Comparison of ENCODE assay signal across 16 cellular contexts in genomic region chr20:36028106-36028826, GRCh38. TPM values are rescaled to one million over a fixed set of nuclear protein-coding genes. Genes with fewer than 3 reads are reported as not detected.
A peak's percentile ranks its signal among the peaks of the same experiment; 100 is the strongest.
DNase-seq lines count a peak whose midpoint lies in the region; ATAC-seq, FAIRE-seq and TF ChIP-seq lines count a peak whose summit lies in the region.
"Had no signal": no experiment of that assay in that cellular context is flagged by ENCODE, and none has a peak within 500 bp of the region (broad histone marks: within the 10 kb centered on the region; RNA-seq: fewer than 3 reads in every experiment).

No MANE protein-coding gene starts in this region.

- H4K20me1 ChIP-seq in GM12878 (ENCODE audit: control insufficient read depth, insufficient read depth) = no peaks in the 10 kb centered on the region

- H3K9me3 ChIP-seq in GM12878 (replicated peaks; ENCODE audit: control insufficient read depth, insufficient read depth, low read length) = no peaks in the 10 kb centered on the region; the same call in 2 of the 3 replicates
- H3K9me3 ChIP-seq: BE2C, Caco-2, HAP-1 had no signal

- 0 out of 2 replicates have a peak, but pooled peaks cover 4% of the 10 kb centered on the region for H3K4me1 ChIP-seq in GM12878 (ENCODE audit: control insufficient read depth, insufficient read depth, low read length)
- H3K4me1 ChIP-seq: BE2C, Caco-2, HAP-1 had no signal

- intact Hi-C loops in GM12878 (cut with micrococcal nuclease; ENCODE audit: unreplicated experiment) = no loop called here

- FAIRE-seq in GM12878 (lab: Jason Lieb, UNC) = no peak
- FAIRE-seq: A204.1, D721Med, G401.6 had no signal

- no peak overlapping the region for H3K4me3 ChIP-seq in GM12878
- H3K4me3 ChIP-seq: HAP-1 had no signal

- in situ Hi-C loops in GM12878 (cut with MboI) = no loop called here

- H3K27me3 Mint-ChIP-seq in nephron (ENCODE audit: low read depth) = peaks cover 11% of the 10 kb centered on the region
- peaks cover 5% of the 10 kb centered on the region for H3K27me3 Mint-ChIP-seq in type B pancreatic cell
- H3K27me3 Mint-ChIP-seq in mesothelial cell of epicardium (ENCODE audit: low read depth) = peaks cover 4% of the 10 kb centered on the region
- H3K27me3 Mint-ChIP-seq: CD4-positive, alpha-beta T cell had no signal

- no peaks in the 10 kb centered on the region for H3K36me3 Mint-ChIP-seq in nephron (ENCODE audit: low read depth)
- H3K36me3 Mint-ChIP-seq in type B pancreatic cell = no peaks in the 10 kb centered on the region
- no peaks in the 10 kb centered on the region for H3K36me3 Mint-ChIP-seq in mesothelial cell of epicardium

- ATAC-seq in GM12878 = peak; percentile 78
- no peak for ATAC-seq in GM21515 (IDR thresholded peaks at IDR 0.05; ENCODE audit: unreplicated experiment)

- 44% methylated on average over 14 of the region's 14 CpGs for WGBS in GM12878 (ENCODE audit: insufficient coverage, insufficient replicate concordance, low lambda C conversion rate, missing lambda C conversion rate)

- no peak overlapping the region for H3K27ac ChIP-seq in GM12878 (ENCODE audit: control insufficient read depth, insufficient read depth)
- H3K27ac ChIP-seq: C4-2B had no signal

- TF ChIP-seq POLR2A in GM12878 (IDR thresholded peaks at IDR 0.05; ENCODE audit: low read depth, low read length) = no peak

- BruUV-seq in GM12878 (replicated peaks; lab: Mats Ljungman, UMichigan) = no TSS peak

- no peak for TF ChIP-seq EP300 in GM12878 (IDR thresholded peaks at IDR 0.05; ENCODE audit: borderline replicate concordance in 1 of 2, control insufficient read depth in 1 of 2, low read depth in 2 of 2, low read length in 2 of 2)

- no peaks in the 10 kb centered on the region for H3K79me2 ChIP-seq in GM12878 (ENCODE audit: control insufficient read depth, insufficient read depth, low read length)

- no peak overlapping the region for H2AFZ ChIP-seq in GM12878 (ENCODE audit: control insufficient read depth, low read depth, low read length)

- H3K36me3 ChIP-seq in GM12878 (ENCODE audit: control insufficient read depth in 2 of 2, insufficient read depth in 2 of 2, low read length in 1 of 2) = no peaks in the 10 kb centered on the region
- H3K36me3 ChIP-seq: BE2C, HAP-1 had no signal

- RAD21 ChIA-PET in GM12878 (lab: Charles Lee; ENCODE audit: unreplicated experiment) = interaction anchor here (0.6 to 1.3 kb wide), 2 partner anchors 13 to 110 kb away, joined by 3 read pairs; no protein-coding TSS in a partner anchor

- H3K27ac Mint-ChIP-seq in nephron (peak overlapping the region; percentile 59 to 77 (median 66)), type B pancreatic cell (peak overlapping the region; percentile 66), mesothelial cell of epicardium (no peak overlapping the region)
- H3K27ac Mint-ChIP-seq: CD4-positive, alpha-beta T cell had no signal

- TF ChIP-seq RAD21 in GM12878 (IDR thresholded peaks at IDR 0.05; ENCODE audit: insufficient read depth, low read depth, low read length) = no peak

- CTCF ChIA-PET in GM12878 (lab: Yijun Ruan, JAX) = interaction anchor here (1.8 kb wide), 1 partner anchor 35 kb away, joined by 7 read pairs; no protein-coding TSS in a partner anchor

- TF ChIP-seq CTCF in GM12878 (IDR thresholded peaks at IDR 0.05 in 2 of 3, conservative IDR thresholded peaks at IDR 0.05 in 1 of 3; ENCODE audit: control insufficient read depth in 2 of 3, extremely low read depth in 1 of 3, insufficient read depth in 1 of 3, low read depth in 3 of 3, low read length in 3 of 3) (no peak), nephron (IDR thresholded peaks at IDR 0.05; ENCODE audit: unreplicated experiment in 3 of 3) (no peak), type B pancreatic cell (conservative IDR thresholded peaks at IDR 0.05) (no peak), mesothelial cell of epicardium (IDR thresholded peaks at IDR 0.05; ENCODE audit: unreplicated experiment) (no peak)

- no peaks in the 10 kb centered on the region for H3K9me3 Mint-ChIP-seq in nephron
- H3K9me3 Mint-ChIP-seq in type B pancreatic cell = no peaks in the 10 kb centered on the region
- H3K9me3 Mint-ChIP-seq in mesothelial cell of epicardium = no peaks in the 10 kb centered on the region
- H3K9me3 Mint-ChIP-seq: CD4-positive, alpha-beta T cell had no signal

- SMC1A ChIA-PET in GM12878 (lab: Charles Lee; ENCODE audit: uncharacterized antibody, unreplicated experiment) = interaction anchor here (0.5 to 1.2 kb wide), 3 partner anchors 11 to 945 kb away, joined by 3 read pairs; no protein-coding TSS in a partner anchor

- H3K4me1 Mint-ChIP-seq in nephron (peaks cover 20% of the 10 kb centered on the region), type B pancreatic cell (ENCODE audit: unreplicated experiment) (no peaks in the 10 kb centered on the region), mesothelial cell of epicardium (no peaks in the 10 kb centered on the region)

- POLR2A ChIA-PET in GM12878 (lab: Charles Lee) = interaction anchor here (0.6 kb wide), 1 partner anchor 102 kb away, joined by 3 read pairs; no protein-coding TSS in a partner anchor

- no peak overlapping the region for H3K4me2 ChIP-seq in GM12878 (ENCODE audit: control insufficient read depth, insufficient read depth)

- H3K9ac ChIP-seq in GM12878 (ENCODE audit: control insufficient read depth, insufficient read depth, low read length) = no peak overlapping the region

- H3K4me3 Mint-ChIP-seq in nephron (no peak overlapping the region), type B pancreatic cell (no peak overlapping the region), mesothelial cell of epicardium (no peak overlapping the region)
- H3K4me3 Mint-ChIP-seq: CD4-positive, alpha-beta T cell had no signal

- DNase-seq in HK-2 (ENCODE audit: unreplicated experiment) (peak; percentile 34), GM12878 (ENCODE audit: low read depth, low spot score) (no peak), type B pancreatic cell (ENCODE audit: extremely low spot score, unreplicated experiment) (no peak), mesothelial cell of epicardium (ENCODE audit: low spot score in 2 of 2, unreplicated experiment in 2 of 2) (no peak), NCI-H1105 treated with DMSO at 0.1 percent for 48 hours (lab: John Stamatoyannopoulos, UW) (no peak)
- DNase-seq: ACHN; BE2C; CD4-positive, alpha-beta T cell had no signal

- no peaks in the 10 kb centered on the region for H3K27me3 ChIP-seq in GM12878 (replicated peaks in 1 of 2; ENCODE audit: control insufficient read depth in 2 of 2, insufficient read depth in 2 of 2, low read length in 1 of 2)
- H3K27me3 ChIP-seq: BE2C had no signal

TF ChIP-seq in GM12878, 131 proteins besides CTCF, POLR2A, EP300 and RAD21:
- TF ChIP-seq, protein P1, sequence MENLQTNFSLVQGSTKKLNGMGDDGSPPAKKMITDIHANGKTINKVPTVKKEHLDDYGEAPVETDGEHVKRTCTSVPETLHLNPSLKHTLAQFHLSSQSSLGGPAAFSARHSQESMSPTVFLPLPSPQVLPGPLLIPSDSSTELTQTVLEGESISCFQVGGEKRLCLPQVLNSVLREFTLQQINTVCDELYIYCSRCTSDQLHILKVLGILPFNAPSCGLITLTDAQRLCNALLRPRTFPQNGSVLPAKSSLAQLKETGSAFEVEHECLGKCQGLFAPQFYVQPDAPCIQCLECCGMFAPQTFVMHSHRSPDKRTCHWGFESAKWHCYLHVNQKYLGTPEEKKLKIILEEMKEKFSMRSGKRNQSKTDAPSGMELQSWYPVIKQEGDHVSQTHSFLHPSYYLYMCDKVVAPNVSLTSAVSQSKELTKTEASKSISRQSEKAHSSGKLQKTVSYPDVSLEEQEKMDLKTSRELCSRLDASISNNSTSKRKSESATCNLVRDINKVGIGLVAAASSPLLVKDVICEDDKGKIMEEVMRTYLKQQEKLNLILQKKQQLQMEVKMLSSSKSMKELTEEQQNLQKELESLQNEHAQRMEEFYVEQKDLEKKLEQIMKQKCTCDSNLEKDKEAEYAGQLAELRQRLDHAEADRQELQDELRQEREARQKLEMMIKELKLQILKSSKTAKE (IDR thresholded peaks at IDR 0.05; ENCODE audit: low read depth, poor library complexity, severe bottlenecking) = no peak
- TF ChIP-seq, protein P2, sequence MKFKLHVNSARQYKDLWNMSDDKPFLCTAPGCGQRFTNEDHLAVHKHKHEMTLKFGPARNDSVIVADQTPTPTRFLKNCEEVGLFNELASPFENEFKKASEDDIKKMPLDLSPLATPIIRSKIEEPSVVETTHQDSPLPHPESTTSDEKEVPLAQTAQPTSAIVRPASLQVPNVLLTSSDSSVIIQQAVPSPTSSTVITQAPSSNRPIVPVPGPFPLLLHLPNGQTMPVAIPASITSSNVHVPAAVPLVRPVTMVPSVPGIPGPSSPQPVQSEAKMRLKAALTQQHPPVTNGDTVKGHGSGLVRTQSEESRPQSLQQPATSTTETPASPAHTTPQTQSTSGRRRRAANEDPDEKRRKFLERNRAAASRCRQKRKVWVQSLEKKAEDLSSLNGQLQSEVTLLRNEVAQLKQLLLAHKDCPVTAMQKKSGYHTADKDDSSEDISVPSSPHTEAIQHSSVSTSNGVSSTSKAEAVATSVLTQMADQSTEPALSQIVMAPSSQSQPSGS (IDR thresholded peaks at IDR 0.05; ENCODE audit: low read length) = no peak
- TF ChIP-seq ETV6 (conservative IDR thresholded peaks at IDR 0.05 in 1 of 2, IDR thresholded peaks at IDR 0.05 in 1 of 2; ENCODE audit: borderline replicate concordance in 1 of 2, low read depth in 1 of 2) (no peak), BHLHE40 (IDR thresholded peaks at IDR 0.05; ENCODE audit: borderline replicate concordance in 1 of 2, low read depth in 2 of 2, low read length in 1 of 2) (peak; percentile 17 to 70; a peak in 2 of 4 replicates), LARP7 (IDR thresholded peaks at IDR 0.05) (no peak)
TF ChIP-seq in GM12878: peak in this region for 1.

RNA-seq across cellular contexts. Expression of gene CNBD2, which starts 59.9 kb away (rescaled TPM):
- total RNA-seq in GM12878 (2013; cell fraction: nucleolus; rRNA removed) = 3.3 and 4.6 TPM in 2 replicates
- total RNA-seq in GM12878 (2014; rRNA removed) (5.8 and 7.6 TPM in 2 replicates), GM12878 (2014; rRNA removed; fragmentation: Illumina TruSeq; extraction: Trizol) (3.2 and 5.8 TPM in 2 replicates), GM12878 (2021) (3.7 and 4.7 TPM in 2 replicates), type B pancreatic cell (ENCODE audit: low replicate concordance) (5.7 and 7.4 TPM in 2 replicates), mesothelial cell of epicardium (3.5 to 4.7 TPM (median 3.7 TPM) in 3 replicates)
- 8.8 TPM for polyA plus RNA-seq in GM12878 (2011; ENCODE audit: low read depth)
- polyA plus RNA-seq in GM12878 (2011; rRNA removed) (4.9 and 5.3 TPM in 2 replicates), GM12878 (2014; fragmentation: Illumina TruSeq; extraction: Trizol) (3.4 and 4.5 TPM in 2 replicates), GM12878 (2014; fragmentation: Nextera tagmentation; extraction: Ambion mirVana) (1 to 10 TPM; 2.5 to 4.5 TPM), GM12878 (2014; rRNA removed) (7.4 and 8.7 TPM in 2 replicates), GM12878 (2016; fragmentation: Nextera tagmentation; extraction: Ambion mirVana) (1 to 10 TPM in 1 of 2 experiments, under 1 TPM in 1; 0.86 to 3.8 TPM)
- 5.8 and 6.1 TPM in 2 replicates for polyA plus RNA-seq in GM12878 (2011; cell fraction: cytosol; rRNA removed)
- polyA plus RNA-seq in GM12878 (2011; cell fraction: nucleus; rRNA removed) = 7.9 TPM in 2 replicates
- polyA plus RNA-seq in GM12878 (2012) = 2.7 and 3.8 TPM in 2 replicates
- polyA minus RNA-seq in GM12878 (2011; rRNA and poly(A)+ RNA removed) = 6.0 and 6.7 TPM in 2 replicates
- polyA minus RNA-seq in GM12878 (2011; cell fraction: cytosol; rRNA and poly(A)+ RNA removed) = not detected in 2 replicates
- polyA minus RNA-seq in GM12878 (2011; cell fraction: nucleus; rRNA and poly(A)+ RNA removed) = 4.6 and 8.8 TPM in 2 replicates
